In the genomic region with DNA sequence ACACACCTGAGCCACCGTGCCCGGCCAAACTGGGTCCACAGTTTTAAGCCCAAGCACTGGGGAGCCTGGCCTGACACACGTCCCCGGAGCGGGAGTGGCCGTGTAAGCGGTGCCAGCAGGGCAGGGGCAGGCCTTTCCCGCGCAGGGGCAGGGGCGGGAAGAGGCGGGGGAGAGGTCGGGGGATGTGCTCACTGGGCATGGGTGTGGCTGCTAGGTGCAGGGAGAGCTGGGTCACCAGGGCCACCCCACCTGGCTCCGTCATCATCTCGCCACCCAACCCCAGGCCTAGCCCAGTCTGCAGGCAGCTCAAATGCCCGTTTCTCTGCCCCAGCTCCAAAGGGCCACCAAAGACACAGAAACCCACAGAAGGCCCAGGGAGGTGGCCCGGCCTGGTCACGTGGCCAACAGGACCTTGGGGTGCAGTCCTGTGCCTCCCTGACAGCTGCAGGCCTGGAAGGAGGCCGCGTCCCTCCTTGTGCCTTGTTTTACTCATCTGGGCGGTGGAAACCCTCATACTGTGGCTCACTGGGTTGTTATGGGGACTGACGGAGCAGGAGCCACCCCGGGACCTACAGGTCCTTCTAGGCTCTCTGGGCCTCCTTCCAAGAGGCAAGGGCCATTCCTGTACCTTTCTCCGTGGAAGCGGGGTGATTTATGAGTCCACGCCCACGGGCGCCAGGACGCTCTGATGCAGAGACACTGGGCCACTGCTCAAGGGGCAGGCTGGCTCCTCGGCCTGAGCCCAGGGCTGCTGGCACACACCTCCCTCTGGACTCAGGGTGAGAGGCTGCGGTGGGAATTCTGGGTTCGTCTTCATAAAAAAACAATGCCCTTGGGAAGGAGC, we compare ENCODE assay signal across 2 cellular contexts.
TF ChIP-seq lines count a peak whose summit lies in the region.

No MANE protein-coding gene starts in this region.

TF ChIP-seq in IMR-90, 13 proteins besides CTCF, POLR2A, EP300 and RAD21:
- TF ChIP-seq ELK1 (IDR thresholded peaks at IDR 0.05; ENCODE audit: borderline replicate concordance, low read depth, low read length) (no peak), NFE2L2 (IDR thresholded peaks at IDR 0.05; ENCODE audit: low read depth, low read length) (no peak), MAFK (IDR thresholded peaks at IDR 0.05; ENCODE audit: low read depth, low read length) (no peak), RCOR1 (IDR thresholded peaks at IDR 0.05; ENCODE audit: insufficient replicate concordance, low read length) (no peak), CHD1 (IDR thresholded peaks at IDR 0.05; ENCODE audit: low read depth, low read length) (no peak), FOS (IDR thresholded peaks at IDR 0.05; ENCODE audit: low read depth, low read length) (no peak), CEBPB (IDR thresholded peaks at IDR 0.05; ENCODE audit: low read depth, low read length) (no peak), USF2 (IDR thresholded peaks at IDR 0.05; ENCODE audit: low read depth, low read length) (no peak), BHLHE40 (IDR thresholded peaks at IDR 0.05; ENCODE audit: low read depth, low read length) (no peak), SMC3 (IDR thresholded peaks at IDR 0.05; ENCODE audit: low read depth, low read length) (no peak), RFX5 (IDR thresholded peaks at IDR 0.05; ENCODE audit: low read depth, low read length) (no peak), MXI1 (IDR thresholded peaks at IDR 0.05; ENCODE audit: borderline replicate concordance, low read depth, low read length) (no peak), MAZ (IDR thresholded peaks at IDR 0.05; ENCODE audit: borderline replicate concordance, low read depth, low read length) (no peak)

TF ChIP-seq in WTC11, 78 proteins besides CTCF, POLR2A, EP300 and RAD21 (continued from another document):
- TF ChIP-seq MXD4 (CRISPR knock-in tag; IDR thresholded peaks at IDR 0.05; ENCODE audit: borderline replicate concordance) = no peak
- no peak for TF ChIP-seq ZNF671 (CRISPR knock-in tag; IDR thresholded peaks at IDR 0.05)
- TF ChIP-seq ATF3 (CRISPR knock-in tag; conservative IDR thresholded peaks at IDR 0.05) = no peak
- no peak for TF ChIP-seq ELF4 (CRISPR knock-in tag; IDR thresholded peaks at IDR 0.05; ENCODE audit: low read depth)
- no peak for TF ChIP-seq RORB (CRISPR knock-in tag; IDR thresholded peaks at IDR 0.05)
- TF ChIP-seq, protein P1, sequence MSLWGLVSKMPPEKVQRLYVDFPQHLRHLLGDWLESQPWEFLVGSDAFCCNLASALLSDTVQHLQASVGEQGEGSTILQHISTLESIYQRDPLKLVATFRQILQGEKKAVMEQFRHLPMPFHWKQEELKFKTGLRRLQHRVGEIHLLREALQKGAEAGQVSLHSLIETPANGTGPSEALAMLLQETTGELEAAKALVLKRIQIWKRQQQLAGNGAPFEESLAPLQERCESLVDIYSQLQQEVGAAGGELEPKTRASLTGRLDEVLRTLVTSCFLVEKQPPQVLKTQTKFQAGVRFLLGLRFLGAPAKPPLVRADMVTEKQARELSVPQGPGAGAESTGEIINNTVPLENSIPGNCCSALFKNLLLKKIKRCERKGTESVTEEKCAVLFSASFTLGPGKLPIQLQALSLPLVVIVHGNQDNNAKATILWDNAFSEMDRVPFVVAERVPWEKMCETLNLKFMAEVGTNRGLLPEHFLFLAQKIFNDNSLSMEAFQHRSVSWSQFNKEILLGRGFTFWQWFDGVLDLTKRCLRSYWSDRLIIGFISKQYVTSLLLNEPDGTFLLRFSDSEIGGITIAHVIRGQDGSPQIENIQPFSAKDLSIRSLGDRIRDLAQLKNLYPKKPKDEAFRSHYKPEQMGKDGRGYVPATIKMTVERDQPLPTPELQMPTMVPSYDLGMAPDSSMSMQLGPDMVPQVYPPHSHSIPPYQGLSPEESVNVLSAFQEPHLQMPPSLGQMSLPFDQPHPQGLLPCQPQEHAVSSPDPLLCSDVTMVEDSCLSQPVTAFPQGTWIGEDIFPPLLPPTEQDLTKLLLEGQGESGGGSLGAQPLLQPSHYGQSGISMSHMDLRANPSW (CRISPR knock-in tag; conservative IDR thresholded peaks at IDR 0.05; ENCODE audit: low read depth) = no peak
- TF ChIP-seq TCF7 (CRISPR knock-in tag; IDR thresholded peaks at IDR 0.05; ENCODE audit: low read depth) = no peak
- TF ChIP-seq ZNF423 (CRISPR knock-in tag; IDR thresholded peaks at IDR 0.05) = no peak
- TF ChIP-seq, protein P2, sequence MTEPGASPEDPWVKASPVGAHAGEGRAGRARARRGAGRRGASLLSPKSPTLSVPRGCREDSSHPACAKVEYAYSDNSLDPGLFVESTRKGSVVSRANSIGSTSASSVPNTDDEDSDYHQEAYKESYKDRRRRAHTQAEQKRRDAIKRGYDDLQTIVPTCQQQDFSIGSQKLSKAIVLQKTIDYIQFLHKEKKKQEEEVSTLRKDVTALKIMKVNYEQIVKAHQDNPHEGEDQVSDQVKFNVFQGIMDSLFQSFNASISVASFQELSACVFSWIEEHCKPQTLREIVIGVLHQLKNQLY (CRISPR knock-in tag; IDR thresholded peaks at IDR 0.05) = no peak
- no peak for TF ChIP-seq IRF1 (CRISPR knock-in tag; IDR thresholded peaks at IDR 0.05)
- no peak for TF ChIP-seq CREM (CRISPR knock-in tag; IDR thresholded peaks at IDR 0.05)
- TF ChIP-seq IRF2 (CRISPR knock-in tag; IDR thresholded peaks at IDR 0.05; ENCODE audit: borderline replicate concordance, low read depth) = no peak
- TF ChIP-seq ERG (CRISPR knock-in tag; IDR thresholded peaks at IDR 0.05) = no peak
- no peak for TF ChIP-seq FOXK1 (CRISPR knock-in tag; IDR thresholded peaks at IDR 0.05)
- no peak for TF ChIP-seq AR (CRISPR knock-in tag; IDR thresholded peaks at IDR 0.05)
- no peak for TF ChIP-seq CBFB (CRISPR knock-in tag; IDR thresholded peaks at IDR 0.05; ENCODE audit: low read depth)
- TF ChIP-seq ZSCAN18 (CRISPR knock-in tag; IDR thresholded peaks at IDR 0.05) = no peak
